Comparison of ENCODE assay signal across 17 cellular contexts in the genomic region with DNA sequence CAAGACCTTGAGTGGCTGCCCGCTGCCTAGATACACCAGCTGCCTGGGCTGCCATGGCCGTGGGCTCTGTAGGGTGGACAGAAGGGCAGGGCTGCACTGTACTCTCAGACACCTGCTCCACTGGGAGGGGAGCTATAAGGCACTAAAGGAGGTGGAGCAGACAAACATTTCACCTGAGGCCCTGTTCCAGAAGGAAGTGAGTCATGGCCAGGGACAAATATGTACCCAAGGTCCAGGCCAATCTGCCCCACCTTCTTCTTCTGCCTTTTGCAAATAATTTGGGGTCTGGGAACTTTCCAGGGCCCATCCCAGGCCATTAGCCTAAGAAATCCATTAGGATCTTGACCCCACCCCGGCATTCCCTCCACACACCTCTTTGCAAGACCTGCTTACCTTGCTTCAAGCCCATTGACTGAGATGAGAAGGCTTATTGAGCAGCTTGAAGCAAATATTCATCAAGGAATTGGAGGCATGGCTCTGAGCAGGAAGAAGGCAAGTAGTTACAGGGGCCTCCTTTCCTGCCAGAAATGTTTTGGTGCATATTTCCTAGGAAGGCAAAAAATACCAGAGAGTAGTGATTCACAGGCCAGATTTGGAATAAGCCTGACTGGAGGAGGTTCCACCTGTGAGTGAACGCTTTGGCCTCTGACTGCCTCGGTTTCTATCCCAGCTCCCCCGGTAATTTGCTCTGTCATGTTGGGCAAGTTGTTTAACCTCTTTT. TPM values are rescaled to one million over a fixed set of nuclear protein-coding genes. Genes with fewer than 3 reads are reported as not detected.
DNase-seq lines count a peak whose midpoint lies in the region; ATAC-seq, FAIRE-seq and TF ChIP-seq lines count a peak whose summit lies in the region.
"Had no signal": no experiment of that assay in that cellular context is flagged by ENCODE, and none has a peak within 500 bp of the region (broad histone marks: within the 10 kb centered on the region; RNA-seq: fewer than 3 reads in every experiment).

A gene (minus strand): TSS at position 110 of the 721 bp plus-strand sequence. CDS start 55 bp downstream, at position 55.

- no TSS peak for BruUV-seq in mammary epithelial cell (replicated peaks; lab: Mats Ljungman, UMichigan)

- H3K9me3 ChIP-seq in right cardiac atrium (ENCODE audit: control insufficient read depth, low read length): no peaks in the 10 kb centered on the region
- no peaks in the 10 kb centered on the region for H3K9me3 ChIP-seq in mammary epithelial cell (replicated peaks; ENCODE audit: insufficient read depth, low read length)
- no peaks in the 10 kb centered on the region for H3K9me3 ChIP-seq in lung (ENCODE audit: control insufficient read depth in 2 of 2, insufficient read depth in 1 of 2, low read length in 1 of 2)
- H3K9me3 ChIP-seq in gastrocnemius medialis: no peaks in the 10 kb centered on the region

- ATAC-seq in right cardiac atrium (peak; percentile 26 to 42), left ventricle myocardium superior (no peak), lung (ENCODE audit: insufficient read depth, low FRiP score) (peak; percentile 73), gastrocnemius medialis (no peak)
- ATAC-seq: activated CD4-positive, alpha-beta T cell treated with anti-CD3 and anti-CD28 coated beads for 36 hours; Right ventricle myocardium inferior; stimulated activated naive CD8-positive, alpha-beta T cell treated with anti-CD3 and anti-CD28 coated beads, Interleukin-15, Interleukin-2, amounts not matched to agents 100 U/mL and 50 U/mL, for 24 hours had no signal

- dilution Hi-C loops in mammary epithelial cell (cut with HindIII; ENCODE audit: low sequenced_read_pairs): loop anchor here (5.0 kb wide), 2 partner anchors 33 to 67 kb away; no protein-coding TSS in a partner anchor

- H3K79me2 ChIP-seq in mammary epithelial cell (ENCODE audit: insufficient read depth, low read length): no peaks in the 10 kb centered on the region

- FAIRE-seq in GM12892 (lab: Jason Lieb, UNC): no peak

- 71% methylated on average over 6 of the region's 6 CpGs for WGBS in right cardiac atrium
- WGBS in mammary epithelial cell (ENCODE audit: low coverage, missing lambda C conversion rate): 7% methylated on average over 5 of the region's 6 CpGs
- WGBS in lung, 2 donors: 62 to 68% methylated on average over 6 of the region's 6 CpGs

- no peak within 1 kb of the TSS for H3K9ac ChIP-seq in mammary epithelial cell (ENCODE audit: insufficient read depth, low read length)

- in situ Hi-C loops in mammary epithelial cell (cut with MboI; ENCODE audit: low sequenced_read_pairs in 2 of 2): no loop called here
- in situ Hi-C loops in gastrocnemius medialis (cut with MboI; ENCODE audit: low sequenced_read_pairs in 4 of 4): no loop called here

- no peak within 1 kb of the TSS for H3K4me3 ChIP-seq in right cardiac atrium (ENCODE audit: low read length)
- no peak within 1 kb of the TSS for H3K4me3 ChIP-seq in mammary epithelial cell (replicated peaks in 1 of 3; ENCODE audit: insufficient read depth in 1 of 3, low read depth in 2 of 3, low read length in 3 of 3)
- H3K4me3 ChIP-seq in lung: no peak within 1 kb of the TSS
- no peak within 1 kb of the TSS for H3K4me3 ChIP-seq in coronary artery
- no peak within 1 kb of the TSS for H3K4me3 ChIP-seq in gastrocnemius medialis

- TF ChIP-seq CTCF in mammary epithelial cell (conservative IDR thresholded peaks at IDR 0.05 in 1 of 2, IDR thresholded peaks at IDR 0.05 in 1 of 2; ENCODE audit: extremely low read depth in 1 of 2, insufficient read depth in 1 of 2, low read depth in 1 of 2, low read length in 2 of 2) (no peak), lung (IDR thresholded peaks at IDR 0.05; ENCODE audit: control extremely low read depth, extremely low read depth) (no peak), coronary artery (IDR thresholded peaks at IDR 0.05) (no peak), gastrocnemius medialis (IDR thresholded peaks at IDR 0.05 in 4 of 5, conservative IDR thresholded peaks at IDR 0.05 in 1 of 5) (no peak)

- no peaks in the 10 kb centered on the region for H4K20me1 ChIP-seq in mammary epithelial cell (ENCODE audit: insufficient read depth, low read length)

- no peak within 1 kb of the TSS for H3K27ac ChIP-seq in right cardiac atrium (ENCODE audit: low read length)
- peak within 1 kb of the TSS; percentile 54 for H3K27ac ChIP-seq in mammary epithelial cell (ENCODE audit: insufficient read depth, low read depth, low read length)
- peak within 1 kb of the TSS in 1 of 2 donors; percentile 83 for H3K27ac ChIP-seq in lung (ENCODE audit: low read depth in 1 of 2, low read length in 1 of 2)
- no peak within 1 kb of the TSS for H3K27ac ChIP-seq in coronary artery
- H3K27ac ChIP-seq in gastrocnemius medialis: no peak within 1 kb of the TSS

- intact Hi-C loops in right cardiac atrium (cut with DNase I) (no loop called here), left ventricle myocardium superior (cut with micrococcal nuclease) (no loop called here), mammary epithelial cell (cut with micrococcal nuclease) (loop anchor here (1.0 to 5.0 kb wide), 2 partner anchors 10 to 533 kb away; no protein-coding TSS in a partner anchor), gastrocnemius medialis (cut with DNase I; ENCODE audit: low total_unique reads) (no loop called here)

- TF ChIP-seq POLR2A in GM12892 (IDR thresholded peaks at IDR 0.05; ENCODE audit: low read depth, low read length): no peak
- no peak for TF ChIP-seq POLR2A in gastrocnemius medialis (IDR thresholded peaks at IDR 0.05)

- H3K36me3 ChIP-seq in mammary epithelial cell (ENCODE audit: insufficient read depth, low read length) (no peaks in the 10 kb centered on the region), lung (ENCODE audit: control insufficient read depth in 2 of 2, insufficient read depth in 2 of 2, low read length in 2 of 2) (no peaks in the 10 kb centered on the region), gastrocnemius medialis (no peaks in the 10 kb centered on the region)

- no peak within 1 kb of the TSS for H2AFZ ChIP-seq in mammary epithelial cell (ENCODE audit: low read depth, low read length)

- H3K4me1 ChIP-seq in right cardiac atrium (ENCODE audit: control insufficient read depth, insufficient read depth, low read length): no peaks in the 10 kb centered on the region
- H3K4me1 ChIP-seq in mammary epithelial cell (ENCODE audit: insufficient read depth, low read length): peaks cover 53% of the 10 kb centered on the region
- H3K4me1 ChIP-seq in lung (ENCODE audit: control insufficient read depth in 2 of 2, insufficient read depth in 2 of 2, low read length in 2 of 2): peaks cover 0 to 4% of the 10 kb centered on the region in 2 donors
- no peaks in the 10 kb centered on the region for H3K4me1 ChIP-seq in gastrocnemius medialis

- CTCF ChIA-PET in mammary epithelial cell (lab: Charles Lee; ENCODE audit: low non-redundant PET): interaction anchor here (0.5 kb wide), 1 partner anchor 109 kb away, joined by 3 read pairs; no protein-coding TSS in a partner anchor

- no peak for DNase-seq in right cardiac atrium
- DNase-seq in left ventricle myocardium superior: no peak
- DNase-seq in mammary epithelial cell: peak; percentile 70
- peak; percentile 76 for DNase-seq in lung (ENCODE audit: low spot score)
- no peak for DNase-seq in GM12892 (ENCODE audit: insufficient read length)
- DNase-seq in coronary artery (ENCODE audit: low spot score): no peak
- no peak for DNase-seq in activated effector memory CD4-positive, alpha-beta T cell treated with Interleukin-2 at 50 U/mL for 16 hours
- no peak for DNase-seq in gastrocnemius medialis
- DNase-seq: activated CD4-positive, alpha-beta T cell treated with anti-CD3 and anti-CD28 coated beads for 36 hours; activated naive CD4-positive, alpha-beta T cell treated with anti-CD3 and anti-CD28 coated beads, Interleukin-2, amount 50 U/mL, for 16 hours; effector CD4-positive, alpha-beta T cell; GF-D8; NCI-H2081; stimulated activated naive CD8-positive, alpha-beta T cell treated with anti-CD3 and anti-CD28 coated beads, Interleukin-15, Interleukin-2, amounts not matched to agents 100 U/mL and 50 U/mL, for 24 hours had no signal

- H3K27me3 ChIP-seq in right cardiac atrium (ENCODE audit: control insufficient read depth, insufficient read depth): no peaks in the 10 kb centered on the region
- H3K27me3 ChIP-seq in mammary epithelial cell (ENCODE audit: insufficient read depth, low read length): no peaks in the 10 kb centered on the region
- H3K27me3 ChIP-seq in lung (ENCODE audit: control insufficient read depth, insufficient read depth): no peaks in the 10 kb centered on the region
- no peaks in the 10 kb centered on the region for H3K27me3 ChIP-seq in gastrocnemius medialis

- peak within 1 kb of the TSS; percentile 28 for H3K4me2 ChIP-seq in mammary epithelial cell (ENCODE audit: insufficient read depth, low read depth, low read length)

RNA-seq across cellular contexts. Expression of the gene that starts here (rescaled TPM):
- total RNA-seq in right cardiac atrium (not detected), left ventricle myocardium superior (not detected), mammary epithelial cell (1 to 10 TPM; 5.2 to 9.5 TPM), lung (100 to 1,000 TPM in 1 of 2 donors, 10 to 100 TPM in 1; 48.5 to 123 TPM), gastrocnemius medialis (under 1 TPM in 2 of 4 donors, not detected in 2; 0.46 to 0.85 TPM)
- polyA plus RNA-seq in right cardiac atrium (0.23 TPM), mammary epithelial cell (4.5 TPM), lung (100 to 1,000 TPM in 1 of 2 donors, 10 to 100 TPM in 1; 30.5 to 114 TPM)
- 0.78 TPM for polyA minus RNA-seq in mammary epithelial cell
- 0.66 TPM for polyA plus RNA-seq in GM12892 (2012; ENCODE audit: missing spikeins)
- total RNA-seq: A673; activated CD4-positive, alpha-beta T cell treated with anti-CD3 and anti-CD28 coated beads for 36 hours; osteocyte; Right ventricle myocardium inferior had no signal

Comparison
In these comparisons a context has a peak if more than half of its experiments do, and no peak if none do; other contexts are left out.
1. RNA of the gene that starts here (total RNA-seq): 48.5 to 123 TPM in lung; 5.2 to 9.5 TPM in mammary epithelial cell, 0.46 to 0.85 TPM in gastrocnemius medialis, not detected in right cardiac atrium and not detected in left ventricle myocardium superior (single experiment); every median in the first group is over 4 times any median in the second.
2. Peak in ATAC-seq in right cardiac atrium; RNA of the gene not detected or under 1 TPM.
3. DNase-seq: peak in mammary epithelial cell (single experiment) and lung (single experiment); none in right cardiac atrium (0 of 3), left ventricle myocardium superior (single experiment), GM12892 (single experiment), coronary artery (single experiment), activated effector memory CD4-positive, alpha-beta T cell treated with Interleukin-2 at 50 U/mL for 16 hours (single experiment) and gastrocnemius medialis (0 of 2).